ENCODE assay signal across 8 cellular contexts in the genomic region with DNA sequence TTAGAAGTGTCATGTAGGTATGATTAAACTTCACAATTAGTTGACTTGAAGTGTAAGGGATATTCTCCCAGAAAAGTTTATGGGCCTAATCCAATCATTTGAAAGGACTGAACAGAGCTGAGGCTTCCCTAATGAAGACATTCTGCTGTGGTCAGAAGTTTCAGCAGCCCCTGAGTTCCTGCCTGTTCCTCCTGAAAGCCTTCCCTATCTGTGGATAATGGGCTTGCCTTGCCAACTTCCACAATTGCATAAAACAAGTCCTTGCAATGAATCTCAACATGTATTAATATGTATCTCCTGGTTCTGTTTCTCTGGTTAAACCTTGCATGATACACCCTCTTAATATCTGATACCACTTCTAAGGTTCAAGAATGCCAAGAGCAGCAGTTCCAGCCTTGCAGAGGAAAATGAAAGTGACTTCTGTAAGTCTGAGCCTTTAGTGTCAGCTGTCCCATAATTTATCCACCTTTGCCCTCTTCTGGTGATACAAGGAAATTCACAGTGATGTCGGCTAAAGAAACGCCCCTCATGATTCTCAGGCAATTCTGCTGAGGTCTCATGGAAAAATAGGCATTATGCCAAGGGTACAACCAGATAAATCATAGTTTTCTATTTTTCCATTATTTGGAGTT.
DNase-seq lines count a peak whose midpoint lies in the region; ATAC-seq, FAIRE-seq and TF ChIP-seq lines count a peak whose summit lies in the region.

No MANE protein-coding gene starts in this region.

- H3K27me3 Mint-ChIP-seq in activated CD8-positive, alpha-beta memory T cell treated with anti-CD3 and anti-CD28 coated beads, Interleukin-2, amount 10 ng/mL, durations not matched to agents 7 days and 5 days, result peaks cover 3% of the 10 kb centered on the region
- H3K27me3 Mint-ChIP-seq in chondrocyte (ENCODE audit: low read depth), result peaks cover 25% of the 10 kb centered on the region

- no peaks in the 10 kb centered on the region for H3K36me3 Mint-ChIP-seq in activated CD8-positive, alpha-beta memory T cell treated with anti-CD3 and anti-CD28 coated beads, Interleukin-2, amount 10 ng/mL, durations not matched to agents 7 days and 5 days
- no peaks in the 10 kb centered on the region for H3K36me3 Mint-ChIP-seq in chondrocyte (ENCODE audit: low read depth)

- no peak overlapping the region for H2AFZ ChIP-seq in PC-3 (ENCODE audit: low read length)

- H3K4me2 ChIP-seq in PC-3 (ENCODE audit: low read length), result 0 out of 2 replicates have a peak overlapping the region, but pooled peaks have one; percentile 26

- H3K79me2 ChIP-seq in PC-3 (ENCODE audit: low read length), result no peaks in the 10 kb centered on the region

- H3K27ac Mint-ChIP-seq in activated CD8-positive, alpha-beta memory T cell treated with anti-CD3 and anti-CD28 coated beads, Interleukin-2, amount 10 ng/mL, durations not matched to agents 7 days and 5 days, result peak overlapping the region; percentile 8
- no peak overlapping the region for H3K27ac Mint-ChIP-seq in chondrocyte (ENCODE audit: unreplicated experiment)

- FAIRE-seq in HTR-8/SVneo (lab: Jason Lieb, UNC), result no peak

- CTCF ChIA-PET in activated CD8-positive, alpha-beta memory T cell treated with anti-CD3 and anti-CD28 coated beads, Interleukin-2, amount 10 ng/mL, durations not matched to agents 7 days and 5 days (lab: Charles Lee), result interaction anchor here (0.8 to 2.1 kb wide), 9 partner anchors 10 to 193 kb away, joined by 3 to 9 read pairs (median 4); no protein-coding TSS in a partner anchor
- CTCF ChIA-PET in PC-3 (lab: Charles Lee), result no interaction called here

- peak; percentile 92 for ATAC-seq in activated CD8-positive, alpha-beta memory T cell treated with anti-CD3 and anti-CD28 coated beads, Interleukin-2, amount 10 ng/mL, durations not matched to agents 7 days and 5 days
- peak; percentile 91 for ATAC-seq in GM21423 (IDR thresholded peaks at IDR 0.05; ENCODE audit: unreplicated experiment)
- peak; percentile 66 for ATAC-seq in PC-3
- peak; percentile 76 to 95 (median 83) for ATAC-seq in right lobe of liver

- no peaks in the 10 kb centered on the region for H3K9me3 ChIP-seq in PC-3 (ENCODE audit: low read length)
- H3K9me3 ChIP-seq in right lobe of liver, result no peaks in the 10 kb centered on the region
- no peaks in the 10 kb centered on the region for H3K9me3 ChIP-seq in uterus

- intact Hi-C loops in PC-3 (cut with micrococcal nuclease) (loop anchor here (1.0 to 5.0 kb wide), 2 partner anchors 48 to 66 kb away; no protein-coding TSS in a partner anchor), right lobe of liver (cut with DNase I) (loop anchor here in 1 of 2 donors (10.0 kb wide), 1 partner anchor 48 kb away; no protein-coding TSS in a partner anchor), uterus (cut with DNase I; ENCODE audit: low total_unique reads) (no loop called here)

- peaks cover 6% of the 10 kb centered on the region for H3K4me1 Mint-ChIP-seq in activated CD8-positive, alpha-beta memory T cell treated with anti-CD3 and anti-CD28 coated beads, Interleukin-2, amount 10 ng/mL, durations not matched to agents 7 days and 5 days
- H3K4me1 Mint-ChIP-seq in chondrocyte (ENCODE audit: low read depth), result no peaks in the 10 kb centered on the region

- no peaks in the 10 kb centered on the region; the same call in 1 of the 2 replicates for H3K36me3 ChIP-seq in PC-3 (ENCODE audit: low read depth, low read length)
- H3K36me3 ChIP-seq in right lobe of liver, result no peaks in the 10 kb centered on the region
- H3K36me3 ChIP-seq in uterus, result no peaks in the 10 kb centered on the region

- TF ChIP-seq POLR2A in right lobe of liver (IDR thresholded peaks at IDR 0.05) (no peak), uterus (IDR thresholded peaks at IDR 0.05) (no peak)

- H3K27me3 ChIP-seq in PC-3 (ENCODE audit: low read length) (peaks cover 7% of the 10 kb centered on the region; the same call in 1 of the 2 replicates), right lobe of liver (no peaks in the 10 kb centered on the region), uterus (no peaks in the 10 kb centered on the region)

- H3K4me3 ChIP-seq in PC-3 (ENCODE audit: low read length) (no peak overlapping the region), right lobe of liver (no peak overlapping the region), uterus (no peak overlapping the region)

- no peaks in the 10 kb centered on the region for H3F3A ChIP-seq in PC-3 (ENCODE audit: low read length, unreplicated experiment)

- no peak overlapping the region for H3K9ac ChIP-seq in PC-3 (ENCODE audit: low read length)

- H3K4me1 ChIP-seq in PC-3 (ENCODE audit: insufficient read depth, low read length) (no peaks in the 10 kb centered on the region), right lobe of liver (peaks cover 0 to 27% (median 13%) of the 10 kb centered on the region in 4 donors), uterus (no peaks in the 10 kb centered on the region)

- H3K9me2 ChIP-seq in PC-3 (replicated peaks; ENCODE audit: low read length), result no peaks in the 10 kb centered on the region

- POLR2A ChIA-PET in PC-3 (lab: Charles Lee; ENCODE audit: unreplicated experiment), result no interaction called here

- no TSS peak for BruUV-seq in PC-3 (replicated peaks; lab: Mats Ljungman, UMichigan)

- WGBS in right lobe of liver (ENCODE audit: insufficient coverage, low coverage, low lambda C conversion rate, missing lambda C conversion rate), result 0% methylated on average over 2 of the region's 2 CpGs

- no peak overlapping the region for H3K4me3 Mint-ChIP-seq in activated CD8-positive, alpha-beta memory T cell treated with anti-CD3 and anti-CD28 coated beads, Interleukin-2, amount 10 ng/mL, durations not matched to agents 7 days and 5 days
- no peak overlapping the region for H3K4me3 Mint-ChIP-seq in chondrocyte (ENCODE audit: unreplicated experiment)

- no peaks in the 10 kb centered on the region for H3K9me3 Mint-ChIP-seq in activated CD8-positive, alpha-beta memory T cell treated with anti-CD3 and anti-CD28 coated beads, Interleukin-2, amount 10 ng/mL, durations not matched to agents 7 days and 5 days (ENCODE audit: low read depth)
- H3K9me3 Mint-ChIP-seq in chondrocyte (ENCODE audit: low read depth), result no peaks in the 10 kb centered on the region

- no peaks in the 10 kb centered on the region for H4K20me1 ChIP-seq in PC-3 (ENCODE audit: low read length)

- H3K27ac ChIP-seq in PC-3 (ENCODE audit: low read length) (no peak overlapping the region), right lobe of liver (peak overlapping the region in 1 of 3 donors; percentile 6), uterus (no peak overlapping the region)

- TF ChIP-seq CTCF in PC-3 (conservative IDR thresholded peaks at IDR 0.05; ENCODE audit: low read depth, low read length) (peak; percentile 56), chondrocyte (IDR thresholded peaks at IDR 0.05) (peak; percentile 78), right lobe of liver (IDR thresholded peaks at IDR 0.05) (peak; percentile 52 to 67 (median 56)), uterus (IDR thresholded peaks at IDR 0.05) (peak in 3 of 4 experiments; percentile 9 to 28 (median 25))

- peak; percentile 41 for DNase-seq in activated CD8-positive, alpha-beta memory T cell treated with anti-CD3 and anti-CD28 coated beads, Interleukin-2, amount 10 ng/mL, durations not matched to agents 7 days and 5 days
- no peak for DNase-seq in activated CD8-positive, alpha-beta memory T cell treated with anti-CD3 and anti-CD28 coated beads, Interleukin-2, amount 50 U/mL, for 4 hours
- DNase-seq in HTR-8/SVneo (ENCODE audit: insufficient read length, low spot score), result peak; percentile 26
- DNase-seq in PC-3, result peak; percentile 62
- DNase-seq in chondrocyte (ENCODE audit: low spot score), result no peak
- DNase-seq in right lobe of liver, result no peak
- no peak for DNase-seq in uterus

Comparison
In these comparisons a context has a peak if more than half of its experiments do, and no peak if none do; other contexts are left out.
1. DNase-seq: peak in activated CD8-positive, alpha-beta memory T cell treated with anti-CD3 and anti-CD28 coated beads, Interleukin-2, amount 10 ng/mL, durations not matched to agents 7 days and 5 days (single experiment), HTR-8/SVneo (single experiment) and PC-3 (single experiment); none in activated CD8-positive, alpha-beta memory T cell treated with anti-CD3 and anti-CD28 coated beads, Interleukin-2, amount 50 U/mL, for 4 hours (single experiment), chondrocyte (single experiment), right lobe of liver (0 of 3) and uterus (0 of 2).
2. CTCF ChIP-seq: peak in every context shown above with its lines; median percentile 78 in chondrocyte; 56 in PC-3; 56 in right lobe of liver; 25 in uterus.
3. Peak in every context shown above with its lines, with median percentiles within 50 percentile points of each other: ATAC-seq.